Comparison of ENCODE assay signal across 24 cellular contexts in genomic region chr19:30132312-30133075, GRCh38.
DNase-seq lines count a peak whose midpoint lies in the region; ATAC-seq and TF ChIP-seq lines count a peak whose summit lies in the region.
"Had no signal": no experiment of that assay in that cellular context is flagged by ENCODE, and none has a peak within 500 bp of the region (broad histone marks: within the 10 kb centered on the region; RNA-seq: fewer than 3 reads in every experiment).

No MANE protein-coding gene starts in this region.

- ATAC-seq in SK-N-SH treated with all-trans-retinoic acid at 6 μM for 48 hours: no peak
- ATAC-seq in WTC11: peak; percentile 34; the same call in 1 of the 2 replicates
- ATAC-seq: GM12878, Right ventricle myocardium inferior had no signal

- no peaks in the 10 kb centered on the region for H3K79me2 ChIP-seq in SK-N-SH (ENCODE audit: insufficient read depth)

- H3K27ac ChIP-seq in SK-N-SH (ENCODE audit: low read depth in 2 of 2, low read length in 1 of 2) (no peak overlapping the region), spleen (no peak overlapping the region)
- H3K27ac ChIP-seq: 22Rv1 had no signal

- no peaks in the 10 kb centered on the region for H3F3A ChIP-seq in SK-N-SH (replicated peaks; ENCODE audit: insufficient read depth)

- H3K9ac ChIP-seq in SK-N-SH: no peak overlapping the region

- no peaks in the 10 kb centered on the region for H3K9me2 ChIP-seq in SK-N-SH

- H3K4me1 ChIP-seq in SK-N-SH (ENCODE audit: control insufficient read depth in 1 of 2, insufficient read depth in 2 of 2, low read depth in 1 of 2, low read length in 1 of 2): peaks cover 0 to 36% of the 10 kb centered on the region in 2 experiments; a peak in 2 of 4 replicates
- H3K4me1 ChIP-seq in spleen: no peaks in the 10 kb centered on the region
- H3K4me1 ChIP-seq: Caco-2 had no signal

- POLR2A ChIA-PET in SK-N-SH (lab: Yijun Ruan, JAX): no interaction called here
- POLR2A ChIA-PET in WTC11 (lab: Charles Lee): no interaction called here

- DNase-seq in SK-N-SH (no peak), WTC11 (ENCODE audit: low spot score) (no peak), iPS-NIHi11 (ENCODE audit: low spot score) (peak; percentile 46), spleen (peak; percentile 67), C1 segment of cervical spinal cord (lab: John Stamatoyannopoulos, UW) (no peak), CD14-positive monocyte (ENCODE audit: low spot score) (no peak), NCI-H1417 (lab: John Stamatoyannopoulos, UW) (no peak)
- DNase-seq: CD4-positive, alpha-beta T cell; DMS153; GF-D8; IMR-90; Karpas-422; MG63; NCI-H1092 treated with DMSO at 0.1 percent for 48 hours; NCI-H1694; NCI-H2081 treated with DMSO at 0.1 percent for 48 hours; NCI-H446 treated with DMSO at 0.1 percent for 48 hours; NCI-H69 had no signal

- H3K27me3 ChIP-seq in SK-N-SH (ENCODE audit: insufficient read depth): no peaks in the 10 kb centered on the region
- H3K27me3 ChIP-seq in spleen (replicated peaks in 1 of 7): no peaks in the 10 kb centered on the region
- H3K27me3 ChIP-seq: MG63 had no signal

- TF ChIP-seq POLR2A in spleen (IDR thresholded peaks at IDR 0.05): no peak

- H3K4me3 Mint-ChIP-seq in WTC11 (no peak overlapping the region), CD14-positive monocyte (no peak overlapping the region)
- H3K4me3 Mint-ChIP-seq: CD4-positive, alpha-beta T cell had no signal

- TF ChIP-seq CTCF in SK-N-SH (IDR thresholded peaks at IDR 0.05): no peak
- 0 out of 2 replicates have a peak, but pooled peaks have one; percentile 2 for TF ChIP-seq CTCF in WTC11 (IDR thresholded peaks at IDR 0.05)
- no peak for TF ChIP-seq CTCF in spleen (IDR thresholded peaks at IDR 0.05 in 8 of 11, conservative IDR thresholded peaks at IDR 0.05 in 3 of 11)
- TF ChIP-seq CTCF in CD14-positive monocyte (IDR thresholded peaks at IDR 0.05): no peak

- H3K9me3 ChIP-seq in SK-N-SH (no peaks in the 10 kb centered on the region), spleen (no peaks in the 10 kb centered on the region)
- H3K9me3 ChIP-seq: Caco-2, HAP-1, MG63 had no signal

- intact Hi-C loops in spleen (cut with DNase I; ENCODE audit: low total_unique reads): no loop called here
- intact Hi-C loops in CD14-positive monocyte (cut with micrococcal nuclease): no loop called here

- H3K27ac Mint-ChIP-seq in WTC11 (no peak overlapping the region), CD14-positive monocyte (no peak overlapping the region)
- H3K27ac Mint-ChIP-seq: CD4-positive, alpha-beta T cell had no signal

- TF ChIP-seq EP300 in SK-N-SH (IDR thresholded peaks at IDR 0.05; ENCODE audit: borderline replicate concordance in 1 of 2, low read depth in 1 of 2, low read length in 1 of 2): no peak

- H3K36me3 Mint-ChIP-seq in WTC11: no peaks in the 10 kb centered on the region
- H3K36me3 Mint-ChIP-seq in CD14-positive monocyte: no peaks in the 10 kb centered on the region

- H3K27me3 Mint-ChIP-seq in WTC11 (ENCODE audit: low read depth): no peaks in the 10 kb centered on the region
- peaks cover 0 to 6% (median 0%) of the 10 kb centered on the region in 3 donors for H3K27me3 Mint-ChIP-seq in CD14-positive monocyte (ENCODE audit: low read depth in 3 of 3)
- H3K27me3 Mint-ChIP-seq: CD4-positive, alpha-beta T cell had no signal

- peaks cover 7% of the 10 kb centered on the region for H3K4me1 Mint-ChIP-seq in WTC11
- no peaks in the 10 kb centered on the region for H3K4me1 Mint-ChIP-seq in CD14-positive monocyte

- H3K9me3 Mint-ChIP-seq in WTC11 (peaks cover 4% of the 10 kb centered on the region), CD14-positive monocyte (peaks cover 0 to 1% (median 0%) of the 10 kb centered on the region in 7 donors)

- H2AFZ ChIP-seq in SK-N-SH (ENCODE audit: low read depth): no peak overlapping the region

- H3K4me2 ChIP-seq in SK-N-SH: no peak overlapping the region

- H3K4me3 ChIP-seq in SK-N-SH (ENCODE audit: low read depth in 2 of 2, low read length in 1 of 2): no peak overlapping the region
- H3K4me3 ChIP-seq in spleen: no peak overlapping the region
- H3K4me3 ChIP-seq: GM12878, HAP-1, MG63 had no signal

- no peaks in the 10 kb centered on the region for H4K20me1 ChIP-seq in SK-N-SH (ENCODE audit: insufficient read depth)

- TF ChIP-seq RAD21 in SK-N-SH (IDR thresholded peaks at IDR 0.05; ENCODE audit: low read length): 0 out of 2 replicates have a peak, but pooled peaks have one; percentile 10

- no peaks in the 10 kb centered on the region for H3K36me3 ChIP-seq in SK-N-SH (replicated peaks in 1 of 2; ENCODE audit: control insufficient read depth in 1 of 2, insufficient read depth in 2 of 2, low read length in 1 of 2)
- no peaks in the 10 kb centered on the region for H3K36me3 ChIP-seq in spleen
- H3K36me3 ChIP-seq: HAP-1, MG63 had no signal

- CTCF ChIA-PET in SK-N-SH (lab: Yijun Ruan, JAX): interaction anchor here (1.0 to 1.8 kb wide), 4 partner anchors 9 to 130 kb away, joined by 3 to 8 read pairs (median 3); no protein-coding TSS in a partner anchor
- CTCF ChIA-PET in WTC11 (lab: Charles Lee): interaction anchor here (1.4 to 1.5 kb wide), 2 partner anchors 47 to 274 kb away, joined by 4 read pairs; no protein-coding TSS in a partner anchor

- 73% methylated on average over 10 of the region's 16 CpGs for WGBS in SK-N-SH (ENCODE audit: low lambda C conversion rate)
- WGBS in spleen, 5 donors: 90 to 96% (median 92%) methylated on average over 15 to 16 of the region's 16 CpGs

TF ChIP-seq in SK-N-SH, 30 proteins besides CTCF, POLR2A, EP300 and RAD21:
- no peak for TF ChIP-seq MXI1 (IDR thresholded peaks at IDR 0.05; ENCODE audit: low read depth, low read length)
- TF ChIP-seq, protein P1, sequence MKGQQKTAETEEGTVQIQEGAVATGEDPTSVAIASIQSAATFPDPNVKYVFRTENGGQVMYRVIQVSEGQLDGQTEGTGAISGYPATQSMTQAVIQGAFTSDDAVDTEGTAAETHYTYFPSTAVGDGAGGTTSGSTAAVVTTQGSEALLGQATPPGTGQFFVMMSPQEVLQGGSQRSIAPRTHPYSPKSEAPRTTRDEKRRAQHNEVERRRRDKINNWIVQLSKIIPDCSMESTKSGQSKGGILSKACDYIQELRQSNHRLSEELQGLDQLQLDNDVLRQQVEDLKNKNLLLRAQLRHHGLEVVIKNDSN (IDR thresholded peaks at IDR 0.05; ENCODE audit: borderline replicate concordance, low read depth): no peak
- no peak for TF ChIP-seq MAX (IDR thresholded peaks at IDR 0.05; ENCODE audit: low read depth)

TF ChIP-seq in SK-N-SH treated with all-trans-retinoic acid at 6 μM for 48 hours, 23 proteins besides CTCF, POLR2A, EP300 and RAD21 (continues in another document):
- TF ChIP-seq, protein P2, sequence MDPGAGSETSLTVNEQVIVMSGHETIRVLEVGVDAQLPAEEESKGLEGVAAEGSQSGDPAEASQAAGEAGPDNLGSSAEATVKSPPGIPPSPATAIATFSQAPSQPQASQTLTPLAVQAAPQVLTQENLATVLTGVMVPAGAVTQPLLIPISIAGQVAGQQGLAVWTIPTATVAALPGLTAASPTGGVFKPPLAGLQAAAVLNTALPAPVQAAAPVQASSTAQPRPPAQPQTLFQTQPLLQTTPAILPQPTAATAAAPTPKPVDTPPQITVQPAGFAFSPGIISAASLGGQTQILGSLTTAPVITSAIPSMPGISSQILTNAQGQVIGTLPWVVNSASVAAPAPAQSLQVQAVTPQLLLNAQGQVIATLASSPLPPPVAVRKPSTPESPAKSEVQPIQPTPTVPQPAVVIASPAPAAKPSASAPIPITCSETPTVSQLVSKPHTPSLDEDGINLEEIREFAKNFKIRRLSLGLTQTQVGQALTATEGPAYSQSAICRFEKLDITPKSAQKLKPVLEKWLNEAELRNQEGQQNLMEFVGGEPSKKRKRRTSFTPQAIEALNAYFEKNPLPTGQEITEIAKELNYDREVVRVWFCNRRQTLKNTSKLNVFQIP (CRISPR knock-in tag; IDR thresholded peaks at IDR 0.05; ENCODE audit: borderline replicate concordance, low read depth): no peak
- no peak for TF ChIP-seq SNAI2 (CRISPR knock-in tag; IDR thresholded peaks at IDR 0.05)

TF ChIP-seq in WTC11, 78 proteins besides CTCF, POLR2A, EP300 and RAD21 (continues in another document):
- no peak for TF ChIP-seq IRF1 (CRISPR knock-in tag; IDR thresholded peaks at IDR 0.05)
- TF ChIP-seq ZNF263 (CRISPR knock-in tag; IDR thresholded peaks at IDR 0.05; ENCODE audit: low read depth): no peak
- TF ChIP-seq ARID4B (CRISPR knock-in tag; IDR thresholded peaks at IDR 0.05; ENCODE audit: borderline replicate concordance): no peak

Comparison
In these comparisons a context has a peak if more than half of its experiments do, and no peak if none do; other contexts are left out.
1. DNase-seq: peak in iPS-NIHi11 (single experiment) and spleen (single experiment); none in SK-N-SH (single experiment), WTC11 (single experiment), C1 segment of cervical spinal cord (0 of 14), CD14-positive monocyte (single experiment) and NCI-H1417 (0 of 3).
2. Of the 6 proteins assayed by ChIP-seq in both WTC11 and SK-N-SH: peak only in WTC11: CTCF; only in SK-N-SH: none; in both: none; in neither: 5.